ENCODE assay signal across 17 cellular contexts in genomic region chr19:39138221-39139211, GRCh38. TPM values are rescaled to one million over a fixed set of nuclear protein-coding genes. Genes with fewer than 3 reads are reported as not detected.
DNase-seq lines count a peak whose midpoint lies in the region; ATAC-seq and TF ChIP-seq lines count a peak whose summit lies in the region.
"Had no signal": no experiment of that assay in that cellular context is flagged by ENCODE, and none has a peak within 500 bp of the region (broad histone marks: within the 10 kb centered on the region; RNA-seq: fewer than 3 reads in every experiment).

No MANE protein-coding gene starts in this region.

- H4K8ac ChIP-seq in IMR-90 (ENCODE audit: low read depth in 2 of 2, low read length in 2 of 2): no peak overlapping the region

- intact Hi-C loops in IMR-90 (cut with micrococcal nuclease): no loop called here

- dilution Hi-C loops in IMR-90 (cut with HindIII; ENCODE audit: low sequenced_read_pairs, unreplicated experiment): no loop called here

- no peak for TF ChIP-seq POLR2A in IMR-90 (IDR thresholded peaks at IDR 0.05; ENCODE audit: low read depth, low read length)

- H3K4me2 ChIP-seq in IMR-90 (ENCODE audit: low read depth, low read length): no peak overlapping the region

- H3K23ac ChIP-seq in IMR-90 (ENCODE audit: low read depth, low read length): no peak overlapping the region

- H3K4ac ChIP-seq in IMR-90 (ENCODE audit: low read depth, low read length): no peak overlapping the region

- no peak for DNase-seq in IMR-90
- DNase-seq in NCI-H82 treated with DMSO at 0.1 percent for 48 hours (lab: John Stamatoyannopoulos, UW; ENCODE audit: unreplicated experiment): peak; percentile 73
- DNase-seq in fibroblast of the aortic adventitia (ENCODE audit: low read depth): peak; percentile 35
- peak; percentile 92 for DNase-seq in retinal pigment epithelial cell (ENCODE audit: low read depth)
- DNase-seq in brain microvascular endothelial cell: no peak
- no peak for DNase-seq in stimulated activated CD4-positive, alpha-beta T cell treated with anti-CD3 and anti-CD28 coated beads, Interleukin-2, amount 100 ng/mL, for 48 hours
- DNase-seq: activated CD4-positive, alpha-beta T cell treated with anti-CD3 and anti-CD28 coated beads for 48 hours; CD4-positive, alpha-beta T cell; effector memory CD8-positive, alpha-beta T cell; gastrocnemius medialis; naive B cell; NCI-H510A had no signal

- H4K5ac ChIP-seq in IMR-90 (ENCODE audit: low read depth, low read length): no peak overlapping the region

- H2AK9ac ChIP-seq in IMR-90 (replicated peaks; ENCODE audit: low read depth, low read length, poor library complexity): peak overlapping the region; percentile 60

- TF ChIP-seq CTCF in IMR-90 (conservative IDR thresholded peaks at IDR 0.05; ENCODE audit: low read depth, low read length) (no peak), fibroblast of the aortic adventitia (IDR thresholded peaks at IDR 0.05; ENCODE audit: insufficient read depth, low read length) (no peak), retinal pigment epithelial cell (conservative IDR thresholded peaks at IDR 0.05; ENCODE audit: low read depth, low read length) (no peak), brain microvascular endothelial cell (IDR thresholded peaks at IDR 0.05; ENCODE audit: low read depth, low read length, missing control alignments) (no peak)

- H2AFZ ChIP-seq in IMR-90 (replicated peaks; ENCODE audit: low read length, poor library complexity): peak overlapping the region; percentile 14

- H2AK5ac ChIP-seq in IMR-90 (ENCODE audit: low read depth, low read length): no peak overlapping the region

- peaks cover 59% of the 10 kb centered on the region for H4K20me1 ChIP-seq in IMR-90 (ENCODE audit: insufficient read depth, low read length)

- no peak overlapping the region for H3K4me3 ChIP-seq in IMR-90 (ENCODE audit: insufficient read depth, low read depth, low read length)
- no peak overlapping the region for H3K4me3 ChIP-seq in fibroblast of the aortic adventitia (ENCODE audit: low read depth, low read length)
- no peak overlapping the region for H3K4me3 ChIP-seq in retinal pigment epithelial cell (ENCODE audit: low read length)
- no peak overlapping the region for H3K4me3 ChIP-seq in brain microvascular endothelial cell (ENCODE audit: low read depth, low read length)
- H3K4me3 ChIP-seq: ascending aorta, gastrocnemius medialis had no signal

- H2BK20ac ChIP-seq in IMR-90 (ENCODE audit: low read depth, low read length): no peak overlapping the region

- 95% methylated on average over 4 of the region's 20 CpGs; no CpG with 5 or more reads in 1 of the 2 experiments for WGBS in IMR-90 (ENCODE audit: extremely low coverage in 2 of 2, insufficient read length in 1 of 2), 2 experiments

- peaks cover 41 to 86% of the 10 kb centered on the region in 2 experiments for H3K79me1 ChIP-seq in IMR-90 (ENCODE audit: low read depth in 1 of 2, low read length in 2 of 2)

- peaks cover 11% of the 10 kb centered on the region; the same call in 1 of the 2 replicates for H3K9me1 ChIP-seq in IMR-90 (ENCODE audit: insufficient read depth, low read length)

- H3K27ac ChIP-seq in IMR-90 (ENCODE audit: insufficient read depth, low read length) (no peak overlapping the region), brain microvascular endothelial cell (no peak overlapping the region)
- H3K27ac ChIP-seq: gastrocnemius medialis had no signal

- H2BK120ac ChIP-seq in IMR-90 (ENCODE audit: low read depth, low read length): no peak overlapping the region

- H4K91ac ChIP-seq in IMR-90 (ENCODE audit: insufficient read depth, low read depth, low read length): no peak overlapping the region

- H3K14ac ChIP-seq in IMR-90 (replicated peaks; ENCODE audit: low read depth, low read length): no peak overlapping the region

- no peaks in the 10 kb centered on the region for H3K36me3 ChIP-seq in IMR-90 (ENCODE audit: control insufficient read depth, insufficient read depth, low read length)
- no peaks in the 10 kb centered on the region for H3K36me3 ChIP-seq in brain microvascular endothelial cell (replicated peaks)
- H3K36me3 ChIP-seq: ascending aorta, gastrocnemius medialis had no signal

- no peak overlapping the region for H3K9ac ChIP-seq in IMR-90 (ENCODE audit: low read depth, low read length)

- H2BK15ac ChIP-seq in IMR-90 (ENCODE audit: low read depth, low read length): no peak overlapping the region

- POLR2A ChIA-PET in IMR-90 (lab: Charles Lee; ENCODE audit: unreplicated experiment): no interaction called here

- peaks cover 11% of the 10 kb centered on the region; the same call in 1 of the 2 replicates for H3K4me1 ChIP-seq in IMR-90 (ENCODE audit: control insufficient read depth, insufficient read depth, low read length)
- H3K4me1 ChIP-seq: gastrocnemius medialis had no signal

- in situ Hi-C loops in IMR-90 (cut with MboI; ENCODE audit: low sequenced_read_pairs): no loop called here
- in situ Hi-C loops in brain microvascular endothelial cell (cut with HindIII; ENCODE audit: low pct_ligation_motif_present, low sequenced_read_pairs): no loop called here

- CTCF ChIA-PET in IMR-90 (lab: Yijun Ruan, JAX): interaction anchor here (0.6 to 0.9 kb wide), 2 partner anchors 10 to 1002 kb away, joined by 3 to 7 read pairs; no protein-coding TSS in a partner anchor

- H2BK5ac ChIP-seq in IMR-90 (ENCODE audit: low read depth, low read length, poor library complexity, severe bottlenecking): no peak overlapping the region

- no TSS peak for BruUV-seq in IMR-90 (replicated peaks; lab: Mats Ljungman, UMichigan)

- H3K18ac ChIP-seq in IMR-90 (ENCODE audit: low read depth, low read length): no peak overlapping the region

- no peaks in the 10 kb centered on the region for H3K9me3 ChIP-seq in IMR-90 (ENCODE audit: control insufficient read depth, insufficient read depth, low read length)
- H3K9me3 ChIP-seq: ascending aorta, gastrocnemius medialis had no signal

- ATAC-seq in IMR-90 (ENCODE audit: low read depth) (no peak), GM19328 (IDR thresholded peaks at IDR 0.05; ENCODE audit: unreplicated experiment) (no peak)
- ATAC-seq: effector memory CD8-positive, alpha-beta T cell; gastrocnemius medialis; HCT116 had no signal

- no peak for TF ChIP-seq RAD21 in IMR-90 (IDR thresholded peaks at IDR 0.05; ENCODE audit: low read length)

- H3K56ac ChIP-seq in IMR-90 (ENCODE audit: extremely low read depth, insufficient read depth, low read length): no peak overlapping the region

- H3K27me3 ChIP-seq in IMR-90 (ENCODE audit: control insufficient read depth, insufficient read depth, low read length) (no peaks in the 10 kb centered on the region), brain microvascular endothelial cell (replicated peaks) (no peaks in the 10 kb centered on the region)
- H3K27me3 ChIP-seq: ascending aorta, gastrocnemius medialis had no signal

TF ChIP-seq in IMR-90, 13 proteins besides CTCF, POLR2A, EP300 and RAD21:
- TF ChIP-seq FOS (IDR thresholded peaks at IDR 0.05; ENCODE audit: low read depth, low read length): no peak
- no peak for TF ChIP-seq ELK1 (IDR thresholded peaks at IDR 0.05; ENCODE audit: borderline replicate concordance, low read depth, low read length)
- TF ChIP-seq CEBPB (IDR thresholded peaks at IDR 0.05; ENCODE audit: low read depth, low read length): no peak
- no peak for TF ChIP-seq RFX5 (IDR thresholded peaks at IDR 0.05; ENCODE audit: low read depth, low read length)
- no peak for TF ChIP-seq NFE2L2 (IDR thresholded peaks at IDR 0.05; ENCODE audit: low read depth, low read length)
- no peak for TF ChIP-seq SMC3 (IDR thresholded peaks at IDR 0.05; ENCODE audit: low read depth, low read length)
- TF ChIP-seq CHD1 (IDR thresholded peaks at IDR 0.05; ENCODE audit: low read depth, low read length): no peak

RNA-seq across cellular contexts. Expression of gene PAK4, which starts 12.9 kb away (rescaled TPM):
- total RNA-seq in IMR-90 (2012; rRNA removed) (2.0 and 2.8 TPM in 2 replicates), fibroblast of the aortic adventitia (ENCODE audit: low replicate concordance) (7.6 and 9.0 TPM in 2 replicates)
- polyA plus RNA-seq in IMR-90 (2012; rRNA removed): 27.2 and 35.5 TPM in 2 replicates
- polyA plus RNA-seq in IMR-90 (2012; cell fraction: cytosol; rRNA removed): 52.9 and 64.1 TPM in 2 replicates
- 26.9 and 44.9 TPM in 2 replicates for polyA plus RNA-seq in IMR-90 (2012; cell fraction: nucleus; rRNA removed; ENCODE audit: low replicate concordance)

RNA-seq across cellular contexts. Expression of gene ACP7, which starts 54.3 kb away (rescaled TPM):
- total RNA-seq in IMR-90 (2012; rRNA removed): not detected in 2 replicates
- not detected in 2 replicates for polyA plus RNA-seq in IMR-90 (2012; rRNA removed)
- polyA plus RNA-seq in IMR-90 (2012; cell fraction: cytosol; rRNA removed): not detected in 2 replicates
- 0.04 and 0.05 TPM in 2 replicates for polyA plus RNA-seq in IMR-90 (2012; cell fraction: nucleus; rRNA removed; ENCODE audit: low replicate concordance)
- total RNA-seq in fibroblast of the aortic adventitia (ENCODE audit: low replicate concordance): 0.45 TPM in 1 of 2 replicates, not detected in the other
- total RNA-seq: ascending aorta; CD4-positive, alpha-beta T cell; gastrocnemius medialis; right cardiac atrium; RPMI7951 had no signal
- polyA plus RNA-seq: right cardiac atrium had no signal

RNA-seq across cellular contexts. Expression of gene NCCRP1, which starts 58.2 kb away (rescaled TPM):
- not detected in 2 replicates for total RNA-seq in IMR-90 (2012; rRNA removed)
- not detected in 2 replicates for polyA plus RNA-seq in IMR-90 (2012; rRNA removed)
- not detected in 2 replicates for polyA plus RNA-seq in IMR-90 (2012; cell fraction: cytosol; rRNA removed)
- polyA plus RNA-seq in IMR-90 (2012; cell fraction: nucleus; rRNA removed; ENCODE audit: low replicate concordance): 0.02 and 0.03 TPM in 2 replicates
- total RNA-seq in fibroblast of the aortic adventitia (ENCODE audit: low replicate concordance): not detected in 2 replicates
- total RNA-seq: ascending aorta; CD4-positive, alpha-beta T cell; gastrocnemius medialis; right cardiac atrium had no signal
- polyA plus RNA-seq: right cardiac atrium had no signal

Comparison
In these comparisons a context has a peak if more than half of its experiments do, and no peak if none do; other contexts are left out.
1. DNase-seq: peak in NCI-H82 treated with DMSO at 0.1 percent for 48 hours (single experiment), fibroblast of the aortic adventitia (single experiment) and retinal pigment epithelial cell (single experiment); none in IMR-90 (single experiment), brain microvascular endothelial cell (single experiment) and stimulated activated CD4-positive, alpha-beta T cell treated with anti-CD3 and anti-CD28 coated beads, Interleukin-2, amount 100 ng/mL, for 48 hours (0 of 2).